In genomic region chr3:157443873-157444770, GRCh38 we compare ENCODE assay signal across 28 cellular contexts. TPM values are rescaled to one million over a fixed set of nuclear protein-coding genes. Genes with fewer than 3 reads are reported as not detected.
DNase-seq lines count a peak whose midpoint lies in the region; ATAC-seq, FAIRE-seq and TF ChIP-seq lines count a peak whose summit lies in the region.
"Had no signal": no experiment of that assay in that cellular context is flagged by ENCODE, and none has a peak within 500 bp of the region (broad histone marks: within the 10 kb centered on the region; RNA-seq: fewer than 3 reads in every experiment).

No MANE protein-coding gene starts in this region.

- WGBS in K562 (ENCODE audit: insufficient coverage, low coverage, missing lambda C conversion rate): 5% methylated on average over 3 of the region's 3 CpGs

- H3K4me2 ChIP-seq in K562 (ENCODE audit: insufficient read depth, low read length): no peak overlapping the region
- H3K4me2 ChIP-seq: KMS-11, PC-9 had no signal

- H3K4me1 Mint-ChIP-seq in activated T-cell treated with anti-CD3 and anti-CD28 coated beads, Interleukin-2, amount 50 U/mL, for 72 hours (ENCODE audit: low read depth): no peaks in the 10 kb centered on the region

- no peaks in the 10 kb centered on the region for H3K9me3 Mint-ChIP-seq in activated T-cell treated with anti-CD3 and anti-CD28 coated beads, Interleukin-2, amount 50 U/mL, for 72 hours
- H3K9me3 Mint-ChIP-seq: type B pancreatic cell, WTC11 had no signal

- H3K27me3 ChIP-seq in K562 (ENCODE audit: control insufficient read depth in 2 of 2, insufficient read depth in 2 of 2, low read length in 2 of 2) (no peaks in the 10 kb centered on the region), upper lobe of right lung (no peaks in the 10 kb centered on the region)

- H3K4me3 ChIP-seq in K562 (no peak overlapping the region), fibroblast of pulmonary artery (replicated peaks; ENCODE audit: low read depth, low read length) (no peak overlapping the region), upper lobe of right lung (no peak overlapping the region)
- H3K4me3 ChIP-seq: esophagus squamous epithelium, PC-9 had no signal

- peak overlapping the region; percentile 49; the same call in 1 of the 2 replicates for H2AFZ ChIP-seq in K562 (ENCODE audit: low read depth, low read length)
- H2AFZ ChIP-seq: PC-9 had no signal

- no peaks in the 10 kb centered on the region for H3K27me3 Mint-ChIP-seq in activated T-cell treated with anti-CD3 and anti-CD28 coated beads, Interleukin-2, amount 50 U/mL, for 72 hours (ENCODE audit: low read depth)

- no peak for TF ChIP-seq POLR2A in K562 (conservative IDR thresholded peaks at IDR 0.05)

- no peaks in the 10 kb centered on the region for H3K9me3 ChIP-seq in K562 (replicated peaks; ENCODE audit: control insufficient read depth, insufficient read depth, low read depth, low read length)
- no peaks in the 10 kb centered on the region for H3K9me3 ChIP-seq in upper lobe of right lung
- H3K9me3 ChIP-seq: esophagus squamous epithelium had no signal

- ATAC-seq in K562 (no peak), upper lobe of right lung (peak; percentile 22), HG02852 (IDR thresholded peaks at IDR 0.05; ENCODE audit: unreplicated experiment) (no peak), HG03025 (IDR thresholded peaks at IDR 0.05; ENCODE audit: low FRiP score, unreplicated experiment) (no peak)
- no peak for ATAC-seq in activated T-cell treated with anti-CD3 and anti-CD28 coated beads, Interleukin-2, amount 50 U/mL, for 72 hours (replicated peaks in 1 of 2)
- ATAC-seq: WTC11 had no signal

- H3K9me1 ChIP-seq in K562 (ENCODE audit: control insufficient read depth, insufficient read depth, low read length): no peaks in the 10 kb centered on the region

- H3K9ac ChIP-seq in K562 (ENCODE audit: insufficient read depth in 1 of 2, low read depth in 2 of 2, low read length in 2 of 2): no peak overlapping the region
- H3K9ac ChIP-seq: KMS-11 had no signal

- H3K27ac Mint-ChIP-seq in activated T-cell treated with anti-CD3 and anti-CD28 coated beads, Interleukin-2, amount 50 U/mL, for 72 hours: no peak overlapping the region
- H3K27ac Mint-ChIP-seq: type B pancreatic cell, WTC11 had no signal

- no peak overlapping the region for H3K4me3 Mint-ChIP-seq in activated T-cell treated with anti-CD3 and anti-CD28 coated beads, Interleukin-2, amount 50 U/mL, for 72 hours
- H3K4me3 Mint-ChIP-seq: type B pancreatic cell, WTC11 had no signal

- CTCF ChIA-PET in K562 (lab: Yijun Ruan, JAX; ENCODE audit: low intra/inter-chr PET ratio): no interaction called here

- H3K79me2 ChIP-seq in K562 (ENCODE audit: control insufficient read depth, insufficient read depth, low read length): no peaks in the 10 kb centered on the region

- TF ChIP-seq CTCF in K562 (IDR thresholded peaks at IDR 0.05 in 2 of 3, conservative IDR thresholded peaks at IDR 0.05 in 1 of 3; ENCODE audit: insufficient read depth in 2 of 3, low read depth in 1 of 3, low read length in 3 of 3): no peak
- TF ChIP-seq CTCF in fibroblast of pulmonary artery (IDR thresholded peaks at IDR 0.05; ENCODE audit: low read length, missing control alignments): no peak
- no peak for TF ChIP-seq CTCF in upper lobe of right lung (IDR thresholded peaks at IDR 0.05)

- no TSS peak for BruUV-seq in K562 (replicated peaks; lab: Mats Ljungman, UMichigan)

- peak; percentile 43 for DNase-seq in DMS 273 (lab: John Stamatoyannopoulos, UW; ENCODE audit: unreplicated experiment)
- no peak for DNase-seq in DMS 273 treated with DMSO at 0.1 percent for 48 hours (lab: John Stamatoyannopoulos, UW)
- DNase-seq in K562 (ENCODE audit: extremely low read depth in 1 of 4, low spot score in 3 of 4): no peak
- DNase-seq in fibroblast of pulmonary artery (ENCODE audit: low read depth): peak; percentile 67
- no peak for DNase-seq in upper lobe of right lung
- no peak for DNase-seq in activated T-cell treated with anti-CD3 and anti-CD28 coated beads, Interleukin-2, amount 50 U/mL, for 72 hours
- DNase-seq: activated CD4-positive, alpha-beta T cell treated with anti-CD3 and anti-CD28 coated beads, Interleukin-2, amount 50 U/mL, for 4 hours; activated naive CD4-positive, alpha-beta T cell; amygdala; C1 segment of cervical spinal cord; central memory CD4-positive, alpha-beta T cell; effector CD4-positive, alpha-beta T cell; esophagus squamous epithelium; GDM1; hippocampal formation; NCI-H1092 treated with DMSO at 0.1 percent for 48 hours; NCI-H2029 treated with DMSO at 0.1 percent for 48 hours; NCI-H446; PC-9; T-helper 2 cell had no signal

- no peak for TF ChIP-seq EP300 in K562 (IDR thresholded peaks at IDR 0.05; ENCODE audit: low read length)

- H4K20me1 ChIP-seq in K562 (replicated peaks; ENCODE audit: control insufficient read depth, insufficient read depth, low read length): no peaks in the 10 kb centered on the region

- in situ Hi-C loops in K562 (cut with MboI): no loop called here

- H3K27ac ChIP-seq in K562 (ENCODE audit: extremely low read depth, low read depth, low read length): no peak overlapping the region
- no peak overlapping the region for H3K27ac ChIP-seq in upper lobe of right lung
- H3K27ac ChIP-seq: 22Rv1, esophagus squamous epithelium, KMS-11, PC-9 had no signal

- FAIRE-seq in K562 (lab: Jason Lieb, UNC): peak; percentile 11
- FAIRE-seq: D721Med, islet of Langerhans had no signal

- intact Hi-C loops in K562 (cut with micrococcal nuclease) (no loop called here), upper lobe of right lung (cut with DNase I) (no loop called here)

- TF ChIP-seq RAD21 in K562 (CRISPR knock-in tag; conservative IDR thresholded peaks at IDR 0.05 in 1 of 2, IDR thresholded peaks at IDR 0.05 in 1 of 2): no peak

- H3K36me3 ChIP-seq in K562 (ENCODE audit: control insufficient read depth, insufficient read depth, low read length): no peaks in the 10 kb centered on the region
- H3K36me3 ChIP-seq in upper lobe of right lung: no peaks in the 10 kb centered on the region
- H3K36me3 ChIP-seq: esophagus squamous epithelium had no signal

- POLR2A ChIA-PET in K562 (lab: Yijun Ruan, JAX): no interaction called here

- peaks cover 0 to 12% of the 10 kb centered on the region in 2 experiments; a peak in 3 of 5 replicates for H3K4me1 ChIP-seq in K562 (replicated peaks in 1 of 2; ENCODE audit: control insufficient read depth in 2 of 2, insufficient read depth in 2 of 2, low read length in 2 of 2)
- peaks cover 15% of the 10 kb centered on the region for H3K4me1 ChIP-seq in upper lobe of right lung
- H3K4me1 ChIP-seq: esophagus squamous epithelium had no signal

- H3K36me3 Mint-ChIP-seq in activated T-cell treated with anti-CD3 and anti-CD28 coated beads, Interleukin-2, amount 50 U/mL, for 72 hours (ENCODE audit: insufficient read depth in 2 of 2): no peaks in the 10 kb centered on the region
- H3K36me3 Mint-ChIP-seq: WTC11 had no signal

RNA-seq across cellular contexts. Expression of gene PTX3, which starts 7.5 kb away (rescaled TPM):
- not detected in 2 replicates for total RNA-seq in K562 (2011; cell fraction: chromatin; rRNA removed; ENCODE audit: low replicate concordance)
- not detected in 2 replicates for total RNA-seq in K562 (2011; cell fraction: nucleolus; rRNA removed)
- not detected in 2 replicates for total RNA-seq in K562 (2011; cell fraction: nucleoplasm; rRNA removed)
- total RNA-seq in K562 (2014; rRNA removed) (0.16 TPM in 1 of 2 replicates, not detected in the other), K562 (2014; rRNA removed; fragmentation: Illumina TruSeq; extraction: Trizol) (0.13 and 0.15 TPM in 2 replicates), K562 (2015; rRNA removed; fragmentation: Illumina TruSeq; extraction: Trizol) (0.14 and 0.15 TPM in 2 replicates), K562 (2021) (0.09 and 0.20 TPM in 2 replicates), upper lobe of right lung (7.2 TPM)
- polyA plus RNA-seq in K562 (2011; rRNA removed) (0.04 TPM in 1 of 2 replicates, not detected in the other), K562 (2014; fragmentation: Illumina TruSeq; extraction: Trizol) (0.10 and 0.22 TPM in 2 replicates), K562 (2014; fragmentation: Nextera tagmentation; extraction: Ambion mirVana) (under 1 TPM; 0.04 to 0.22 TPM), K562 (2014; rRNA removed) (0.33 and 0.53 TPM in 2 replicates)
- polyA plus RNA-seq in K562 (2011; cell fraction: cytosol; rRNA removed): 0.06 TPM in 1 of 2 replicates, not detected in the other
- polyA plus RNA-seq in K562 (2011; cell fraction: nucleus; rRNA removed): not detected in 2 replicates
- 0.21 and 0.42 TPM in 2 replicates for polyA plus RNA-seq in K562 (2012)
- not detected in 2 replicates for polyA minus RNA-seq in K562 (2011; rRNA and poly(A)+ RNA removed)
- polyA minus RNA-seq in K562 (2011; cell fraction: cytosol; rRNA and poly(A)+ RNA removed): not detected in 2 replicates
- polyA minus RNA-seq in K562 (2011; cell fraction: nucleus; rRNA and poly(A)+ RNA removed): not detected in 2 replicates
- total RNA-seq in activated T-cell treated with anti-CD3 and anti-CD28 coated beads, Interleukin-2, amount 50 U/mL, for 72 hours: under 1 TPM; 0.56 to 0.65 TPM

RNA-seq across cellular contexts. Expression of gene VEPH1, which starts 59.1 kb away (rescaled TPM):
- 9.7 and 15.1 TPM in 2 replicates for total RNA-seq in K562 (2011; cell fraction: chromatin; rRNA removed; ENCODE audit: low replicate concordance)
- 3.2 and 4.7 TPM in 2 replicates for total RNA-seq in K562 (2011; cell fraction: nucleolus; rRNA removed)
- 3.7 and 7.6 TPM in 2 replicates for total RNA-seq in K562 (2011; cell fraction: nucleoplasm; rRNA removed)
- 3.7 and 5.3 TPM in 2 replicates for total RNA-seq in K562 (2014; rRNA removed)
- total RNA-seq in K562 (2014; rRNA removed; fragmentation: Illumina TruSeq; extraction: Trizol): 5.8 and 8.1 TPM in 2 replicates
- 5.3 and 5.7 TPM in 2 replicates for total RNA-seq in K562 (2015; rRNA removed; fragmentation: Illumina TruSeq; extraction: Trizol)
- total RNA-seq in K562 (2021): 4.6 and 5.1 TPM in 2 replicates
- polyA plus RNA-seq in K562 (2011; rRNA removed): 2.7 and 15.6 TPM in 2 replicates
- polyA plus RNA-seq in K562 (2011; cell fraction: cytosol; rRNA removed): 0.97 and 3.2 TPM in 2 replicates
- polyA plus RNA-seq in K562 (2011; cell fraction: nucleus; rRNA removed): 3.3 and 20.2 TPM in 2 replicates
- polyA plus RNA-seq in K562 (2012): 7.4 and 9.8 TPM in 2 replicates
- polyA plus RNA-seq in K562 (2014; fragmentation: Illumina TruSeq; extraction: Trizol): 7.4 and 8.3 TPM in 2 replicates
- polyA plus RNA-seq in K562 (2014; fragmentation: Nextera tagmentation; extraction: Ambion mirVana): 10 to 100 TPM; 10.4 to 11.2 TPM
- 4.4 and 4.5 TPM in 2 replicates for polyA plus RNA-seq in K562 (2014; rRNA removed)
- 4.8 and 17.5 TPM in 2 replicates for polyA minus RNA-seq in K562 (2011; rRNA and poly(A)+ RNA removed)
- 4.8 TPM in 1 of 2 replicates, not detected in the other for polyA minus RNA-seq in K562 (2011; cell fraction: cytosol; rRNA and poly(A)+ RNA removed)
- 4.7 and 14.9 TPM in 2 replicates for polyA minus RNA-seq in K562 (2011; cell fraction: nucleus; rRNA and poly(A)+ RNA removed)
- total RNA-seq in upper lobe of right lung: 139 TPM
- total RNA-seq in activated T-cell treated with anti-CD3 and anti-CD28 coated beads, Interleukin-2, amount 50 U/mL, for 72 hours: not detected
- total RNA-seq: esophagus squamous epithelium had no signal

Comparison
In these comparisons a context has a peak if more than half of its experiments do, and no peak if none do; other contexts are left out.
1. DNase-seq: peak in DMS 273 (single experiment) and fibroblast of pulmonary artery (single experiment); none in DMS 273 treated with DMSO at 0.1 percent for 48 hours (single experiment), K562 (0 of 4), upper lobe of right lung (single experiment) and activated T-cell treated with anti-CD3 and anti-CD28 coated beads, Interleukin-2, amount 50 U/mL, for 72 hours (0 of 2).